8 cellular contexts compared by ENCODE assay signal in genomic region chr7:75727881-75728592, GRCh38. TPM values are rescaled to one million over a fixed set of nuclear protein-coding genes. Genes with fewer than 3 reads are reported as not detected.
DNase-seq lines count a peak whose midpoint lies in the region; ATAC-seq and TF ChIP-seq lines count a peak whose summit lies in the region.

No MANE protein-coding gene starts in this region.

- 46% methylated on average over 8 of the region's 8 CpGs for WGBS in thymus

- H3K9me3 ChIP-seq in thymus (ENCODE audit: control insufficient read depth) (no peaks in the 10 kb centered on the region), SJCRH30 (replicated peaks) (no peaks in the 10 kb centered on the region)

- POLR2A ChIA-PET in activated CD8-positive, alpha-beta T cell treated with anti-CD3 and anti-CD28 coated beads for 36 hours (lab: Charles Lee), result interaction anchor here (1.1 kb wide), 1 partner anchor 11 kb away, joined by 6 read pairs; the partner anchor contains the start of gene HIP1

- H3K36me3 ChIP-seq in thymus (ENCODE audit: control insufficient read depth, insufficient read depth), result no peaks in the 10 kb centered on the region
- H3K36me3 ChIP-seq in SJCRH30, result no peaks in the 10 kb centered on the region; the same call in none of the 2 replicates

- H3K4me1 ChIP-seq in thymus (ENCODE audit: control insufficient read depth, insufficient read depth, low read length) (no peaks in the 10 kb centered on the region), SJCRH30 (peaks cover 3% of the 10 kb centered on the region; the same call in 1 of the 2 replicates)

- H3K27ac Mint-ChIP-seq in activated CD8-positive, alpha-beta T cell treated with anti-CD3 and anti-CD28 coated beads for 36 hours, result peak overlapping the region; percentile 66

- H3K27me3 ChIP-seq in thymus (ENCODE audit: control insufficient read depth, insufficient read depth), result no peaks in the 10 kb centered on the region
- no peaks in the 10 kb centered on the region for H3K27me3 ChIP-seq in SJCRH30

- DNase-seq in CD1c-positive myeloid dendritic cell (ENCODE audit: extremely low spot score), result peak; percentile 33
- peak; percentile 41 for DNase-seq in KBM-7
- peak; percentile 53 for DNase-seq in activated CD8-positive, alpha-beta T cell treated with anti-CD3 and anti-CD28 coated beads for 36 hours
- DNase-seq in iPS-NIHi11 (ENCODE audit: low spot score), result peak; percentile 68
- no peak for DNase-seq in activated CD4-positive, CD25-positive, alpha-beta regulatory T cell (lab: John Stamatoyannopoulos, UW)
- DNase-seq in SJCRH30, result no peak

- in situ Hi-C loops in KBM-7 (cut with MboI; ENCODE audit: low pct_unique_long_range_greater_than_20kb, low sequenced_read_pairs), result no loop called here

- no peaks in the 10 kb centered on the region for H3K9me3 Mint-ChIP-seq in activated CD8-positive, alpha-beta T cell treated with anti-CD3 and anti-CD28 coated beads for 36 hours

- H3K4me3 ChIP-seq in thymus (ENCODE audit: low read length) (no peak overlapping the region), SJCRH30 (no peak overlapping the region)

- intact Hi-C loops in activated CD8-positive, alpha-beta T cell treated with anti-CD3 and anti-CD28 coated beads for 36 hours (cut with micrococcal nuclease), result no loop called here

- no peaks in the 10 kb centered on the region for H3K36me3 Mint-ChIP-seq in activated CD8-positive, alpha-beta T cell treated with anti-CD3 and anti-CD28 coated beads for 36 hours (ENCODE audit: low read depth)

- CTCF ChIA-PET in activated CD8-positive, alpha-beta T cell treated with anti-CD3 and anti-CD28 coated beads for 36 hours (lab: Charles Lee), result no interaction called here

- H3K27ac ChIP-seq in thymus (ENCODE audit: low read depth) (peak overlapping the region; percentile 46), SJCRH30 (no peak overlapping the region)

- peaks cover 18% of the 10 kb centered on the region for H3K4me1 Mint-ChIP-seq in activated CD8-positive, alpha-beta T cell treated with anti-CD3 and anti-CD28 coated beads for 36 hours (ENCODE audit: low read depth)

- no peak overlapping the region for H3K4me3 Mint-ChIP-seq in activated CD8-positive, alpha-beta T cell treated with anti-CD3 and anti-CD28 coated beads for 36 hours

- H3K27me3 Mint-ChIP-seq in activated CD8-positive, alpha-beta T cell treated with anti-CD3 and anti-CD28 coated beads for 36 hours, result no peaks in the 10 kb centered on the region

- no peak for TF ChIP-seq CTCF in activated CD8-positive, alpha-beta T cell treated with anti-CD3 and anti-CD28 coated beads for 36 hours (IDR thresholded peaks at IDR 0.05)

- peak; percentile 86 for ATAC-seq in activated CD8-positive, alpha-beta T cell treated with anti-CD3 and anti-CD28 coated beads for 36 hours
- no peak for ATAC-seq in HG03097 (IDR thresholded peaks at IDR 0.05; ENCODE audit: low FRiP score, unreplicated experiment)

RNA-seq across cellular contexts. Expression of gene HIP1, which starts 10.7 kb away (rescaled TPM):
- total RNA-seq in activated CD8-positive, alpha-beta T cell treated with anti-CD3 and anti-CD28 coated beads for 36 hours, result 1 to 10 TPM; 5.2 to 5.6 TPM
- polyA plus RNA-seq in thymus, result 3.5 TPM
- total RNA-seq in SJCRH30 (2014; rRNA removed; shearing (Covaris generic)), result 48.6 and 49.6 TPM in 2 replicates

RNA-seq across cellular contexts. Expression of gene CCL26, which starts 44.0 kb away (rescaled TPM):
- not detected for total RNA-seq in activated CD8-positive, alpha-beta T cell treated with anti-CD3 and anti-CD28 coated beads for 36 hours
- polyA plus RNA-seq in thymus, result 3.1 TPM
- not detected in 2 replicates for total RNA-seq in SJCRH30 (2014; rRNA removed; shearing (Covaris generic))

Comparison
In these comparisons a context has a peak if more than half of its experiments do, and no peak if none do; other contexts are left out.
1. DNase-seq: peak in CD1c-positive myeloid dendritic cell (single experiment), KBM-7 (single experiment), activated CD8-positive, alpha-beta T cell treated with anti-CD3 and anti-CD28 coated beads for 36 hours (single experiment) and iPS-NIHi11 (single experiment); none in activated CD4-positive, CD25-positive, alpha-beta regulatory T cell (0 of 4) and SJCRH30 (0 of 2).